ENCODE assay signal across 9 cellular contexts in genomic region chr7:1529383-1530116, GRCh38. TPM values are rescaled to one million over a fixed set of nuclear protein-coding genes. Genes with fewer than 3 reads are reported as not detected.
DNase-seq lines count a peak whose midpoint lies in the region; ATAC-seq and TF ChIP-seq lines count a peak whose summit lies in the region.
"Had no signal": no experiment of that assay in that cellular context is flagged by ENCODE, and none has a peak within 500 bp of the region (broad histone marks: within the 10 kb centered on the region; RNA-seq: fewer than 3 reads in every experiment).

No MANE protein-coding gene starts in this region.

- no peak for DNase-seq in activated CD8-positive, alpha-beta memory T cell treated with anti-CD3 and anti-CD28 coated beads, Interleukin-2, amount 10 ng/mL, durations not matched to agents 7 days and 5 days
- no peak for DNase-seq in activated CD8-positive, alpha-beta memory T cell treated with anti-CD3 and anti-CD28 coated beads, Interleukin-2, amount 50 U/mL, for 48 hours
- no peak for DNase-seq in Panc1 (ENCODE audit: low read depth, low spot score)
- DNase-seq in hepatocyte (ENCODE audit: low spot score): no peak
- peak in 1 of 2 donors; percentile 18 for DNase-seq in gastrocnemius medialis
- no peak for DNase-seq in NCI-H2196 (lab: John Stamatoyannopoulos, UW; ENCODE audit: unreplicated experiment)
- no peak for DNase-seq in thyroid gland
- DNase-seq: amniotic stem cell had no signal

- peaks cover 28% of the 10 kb centered on the region for H3K79me2 ChIP-seq in hepatocyte

- intact Hi-C loops in Panc1 (cut with micrococcal nuclease; ENCODE audit: unreplicated experiment) (no loop called here), gastrocnemius medialis (cut with DNase I; ENCODE audit: low total_unique reads) (loop anchor here (1.0 to 10.0 kb wide), 3 partner anchors 16 to 485 kb away; partner anchors contain the start of genes GPR146 and INTS1), thyroid gland (cut with DNase I) (no loop called here)

- H3K4me3 ChIP-seq in Panc1 (ENCODE audit: low read depth in 2 of 2, low read length in 2 of 2) (no peak overlapping the region), hepatocyte (no peak overlapping the region), gastrocnemius medialis (no peak overlapping the region), thyroid gland (replicated peaks in 1 of 3) (no peak overlapping the region)

- H3K27ac ChIP-seq in Panc1 (ENCODE audit: low read length) (peak overlapping the region; percentile 58), hepatocyte (no peak overlapping the region), gastrocnemius medialis (peak overlapping the region in 3 of 4 donors; percentile 99 to 100 (median 99)), thyroid gland (no peak overlapping the region)

- no peak overlapping the region for H3K4me3 Mint-ChIP-seq in activated CD8-positive, alpha-beta memory T cell treated with anti-CD3 and anti-CD28 coated beads, Interleukin-2, amount 10 ng/mL, durations not matched to agents 7 days and 5 days

- ATAC-seq in activated CD8-positive, alpha-beta memory T cell treated with anti-CD3 and anti-CD28 coated beads, Interleukin-2, amount 10 ng/mL, durations not matched to agents 7 days and 5 days: no peak
- ATAC-seq in Panc1 (no peak), gastrocnemius medialis (no peak), HG02870 (IDR thresholded peaks at IDR 0.05; ENCODE audit: unreplicated experiment) (no peak)

- no peaks in the 10 kb centered on the region for H3K9me3 Mint-ChIP-seq in activated CD8-positive, alpha-beta memory T cell treated with anti-CD3 and anti-CD28 coated beads, Interleukin-2, amount 10 ng/mL, durations not matched to agents 7 days and 5 days (ENCODE audit: low read depth)

- H3K4me1 ChIP-seq in Panc1 (ENCODE audit: control insufficient read depth, insufficient read depth, low read length): peaks cover 24% of the 10 kb centered on the region
- H3K4me1 ChIP-seq in hepatocyte (ENCODE audit: insufficient read depth): peaks cover 25% of the 10 kb centered on the region
- peaks cover 27 to 28% of the 10 kb centered on the region in 2 donors for H3K4me1 ChIP-seq in gastrocnemius medialis
- peaks cover 19 to 28% of the 10 kb centered on the region in 2 donors for H3K4me1 ChIP-seq in thyroid gland

- H3K27me3 ChIP-seq in Panc1 (ENCODE audit: control insufficient read depth, insufficient read depth, low read length) (no peaks in the 10 kb centered on the region), hepatocyte (no peaks in the 10 kb centered on the region), gastrocnemius medialis (no peaks in the 10 kb centered on the region), thyroid gland (no peaks in the 10 kb centered on the region)

- H3K4me1 Mint-ChIP-seq in activated CD8-positive, alpha-beta memory T cell treated with anti-CD3 and anti-CD28 coated beads, Interleukin-2, amount 10 ng/mL, durations not matched to agents 7 days and 5 days: peaks cover 32% of the 10 kb centered on the region

- CTCF ChIA-PET in activated CD8-positive, alpha-beta memory T cell treated with anti-CD3 and anti-CD28 coated beads, Interleukin-2, amount 10 ng/mL, durations not matched to agents 7 days and 5 days (lab: Charles Lee): no interaction called here
- CTCF ChIA-PET in Panc1 (lab: Charles Lee): no interaction called here

- H3K36me3 ChIP-seq in Panc1 (ENCODE audit: control insufficient read depth, insufficient read depth, low read length): no peaks in the 10 kb centered on the region
- H3K36me3 ChIP-seq in hepatocyte (replicated peaks; ENCODE audit: insufficient read depth, low read depth): no peaks in the 10 kb centered on the region
- no peaks in the 10 kb centered on the region for H3K36me3 ChIP-seq in gastrocnemius medialis
- no peaks in the 10 kb centered on the region for H3K36me3 ChIP-seq in thyroid gland

- H3K36me3 Mint-ChIP-seq in activated CD8-positive, alpha-beta memory T cell treated with anti-CD3 and anti-CD28 coated beads, Interleukin-2, amount 10 ng/mL, durations not matched to agents 7 days and 5 days: no peaks in the 10 kb centered on the region

- TF ChIP-seq POLR2A in gastrocnemius medialis (IDR thresholded peaks at IDR 0.05): no peak
- TF ChIP-seq POLR2A in thyroid gland (IDR thresholded peaks at IDR 0.05): no peak

- POLR2A ChIA-PET in Panc1 (lab: Charles Lee): no interaction called here

- no TSS peak for BruUV-seq in Panc1 (replicated peaks; lab: Mats Ljungman, UMichigan)

- H3K9me2 ChIP-seq in hepatocyte (replicated peaks; ENCODE audit: insufficient read depth): no peaks in the 10 kb centered on the region

- 87% methylated on average over 20 of the region's 21 CpGs for WGBS in hepatocyte (ENCODE audit: low lambda C conversion rate, missing lambda C conversion rate)
- 63 to 68% methylated on average over 4 to 20 of the region's 21 CpGs for WGBS in thyroid gland, 2 donors

- peaks cover 6% of the 10 kb centered on the region for H4K20me1 ChIP-seq in hepatocyte (ENCODE audit: insufficient read depth, poor library complexity, severe bottlenecking)

- in situ Hi-C loops in Panc1 (cut with HindIII; ENCODE audit: low pct_unique_long_range_greater_than_20kb, low sequenced_read_pairs): no loop called here
- in situ Hi-C loops in gastrocnemius medialis (cut with MboI; ENCODE audit: low sequenced_read_pairs in 4 of 4): no loop called here

- H3K27ac Mint-ChIP-seq in activated CD8-positive, alpha-beta memory T cell treated with anti-CD3 and anti-CD28 coated beads, Interleukin-2, amount 10 ng/mL, durations not matched to agents 7 days and 5 days: peak overlapping the region; percentile 52

- H3K9me3 ChIP-seq in Panc1 (ENCODE audit: control insufficient read depth, insufficient read depth, low read depth, low read length): no peaks in the 10 kb centered on the region
- H3K9me3 ChIP-seq in hepatocyte (ENCODE audit: low read depth): no peaks in the 10 kb centered on the region
- H3K9me3 ChIP-seq in gastrocnemius medialis: no peaks in the 10 kb centered on the region
- no peaks in the 10 kb centered on the region for H3K9me3 ChIP-seq in thyroid gland

- H2AFZ ChIP-seq in hepatocyte: no peak overlapping the region

- H3K27me3 Mint-ChIP-seq in activated CD8-positive, alpha-beta memory T cell treated with anti-CD3 and anti-CD28 coated beads, Interleukin-2, amount 10 ng/mL, durations not matched to agents 7 days and 5 days: peaks cover 13% of the 10 kb centered on the region

- TF ChIP-seq CTCF in Panc1 (IDR thresholded peaks at IDR 0.05): no peak
- no peak for TF ChIP-seq CTCF in hepatocyte (IDR thresholded peaks at IDR 0.05; ENCODE audit: poor library complexity)
- TF ChIP-seq CTCF in gastrocnemius medialis (IDR thresholded peaks at IDR 0.05 in 4 of 5, conservative IDR thresholded peaks at IDR 0.05 in 1 of 5): no peak
- TF ChIP-seq CTCF in thyroid gland (IDR thresholded peaks at IDR 0.05): no peak

- peak overlapping the region; percentile 73 for H3K4me2 ChIP-seq in hepatocyte

RNA-seq across cellular contexts. Expression of gene MAFK, which starts 1.0 kb away (rescaled TPM):
- total RNA-seq in activated CD8-positive, alpha-beta memory T cell treated with anti-CD3 and anti-CD28 coated beads, Interleukin-2, amount 10 ng/mL, durations not matched to agents 7 days and 5 days: 10 to 100 TPM; 22.4 to 22.9 TPM
- 125 TPM for total RNA-seq in Panc1 (2021; ENCODE audit: unreplicated experiment)
- polyA plus RNA-seq in Panc1 (2012; ENCODE audit: insufficient read length): 120 TPM
- total RNA-seq in hepatocyte: 14.6 and 24.0 TPM in 2 replicates
- 4.4 and 7.8 TPM in 2 replicates for polyA plus RNA-seq in hepatocyte
- 100 to 1,000 TPM in 1 of 4 donors, 10 to 100 TPM in 3; 33.5 to 112 (median 75.3) TPM for total RNA-seq in gastrocnemius medialis
- total RNA-seq in thyroid gland: 10 to 100 TPM; 16.8 to 26.7 (median 21.7) TPM

RNA-seq across cellular contexts. Expression of gene INTS1, which starts 25.4 kb away (rescaled TPM):
- total RNA-seq in activated CD8-positive, alpha-beta memory T cell treated with anti-CD3 and anti-CD28 coated beads, Interleukin-2, amount 10 ng/mL, durations not matched to agents 7 days and 5 days: 100 to 1,000 TPM in 1 of 2 experiments, 10 to 100 TPM in 1; 97.5 to 102 TPM
- total RNA-seq in Panc1 (2021; ENCODE audit: unreplicated experiment) (173 TPM), hepatocyte (15.5 and 30.0 TPM in 2 replicates), gastrocnemius medialis (100 to 1,000 TPM in 1 of 4 donors, 10 to 100 TPM in 3; 44.3 to 108 (median 78.8) TPM), thyroid gland (10 to 100 TPM; 34.5 to 72.3 (median 65.5) TPM)
- polyA plus RNA-seq in Panc1 (2012; ENCODE audit: insufficient read length): 196 TPM
- 53.6 and 57.3 TPM in 2 replicates for polyA plus RNA-seq in hepatocyte

RNA-seq across cellular contexts. Expression of gene TMEM184A, which starts 26.5 kb away (rescaled TPM):
- not detected for total RNA-seq in activated CD8-positive, alpha-beta memory T cell treated with anti-CD3 and anti-CD28 coated beads, Interleukin-2, amount 10 ng/mL, durations not matched to agents 7 days and 5 days
- 9.2 TPM for total RNA-seq in Panc1 (2021; ENCODE audit: unreplicated experiment)
- 13.7 TPM for polyA plus RNA-seq in Panc1 (2012; ENCODE audit: insufficient read length)
- 14.5 and 23.4 TPM in 2 replicates for total RNA-seq in hepatocyte
- 18.6 and 24.7 TPM in 2 replicates for polyA plus RNA-seq in hepatocyte
- 1 to 10 TPM in 3 of 4 donors, under 1 TPM in 1; 0.55 to 3.3 (median 1.3) TPM for total RNA-seq in gastrocnemius medialis
- 1 to 10 TPM in 1 of 4 donors, under 1 TPM in 3; 0.44 to 3.0 (median 0.70) TPM for total RNA-seq in thyroid gland

RNA-seq across cellular contexts. Expression of gene PSMG3, which starts 40.3 kb away (rescaled TPM):
- 10 to 100 TPM; 37.2 to 37.9 TPM for total RNA-seq in activated CD8-positive, alpha-beta memory T cell treated with anti-CD3 and anti-CD28 coated beads, Interleukin-2, amount 10 ng/mL, durations not matched to agents 7 days and 5 days
- total RNA-seq in Panc1 (2021; ENCODE audit: unreplicated experiment) (59.4 TPM), hepatocyte (27.5 and 42.7 TPM in 2 replicates), gastrocnemius medialis (10 to 100 TPM; 25.4 to 46.4 (median 32.2) TPM), thyroid gland (10 to 100 TPM; 28.1 to 65.6 (median 50.2) TPM)
- 81.5 TPM for polyA plus RNA-seq in Panc1 (2012; ENCODE audit: insufficient read length)
- 44.8 and 60.3 TPM in 2 replicates for polyA plus RNA-seq in hepatocyte

Comparison
In these comparisons a context has a peak if more than half of its experiments do, and no peak if none do; other contexts are left out.
1. H3K27ac ChIP-seq: peak in Panc1 (single experiment) and gastrocnemius medialis (3 of 4); none in hepatocyte (single experiment) and thyroid gland (0 of 3).